ENCODE assay signal across 26 cellular contexts in genomic region chr15:78224024-78224413, GRCh38. TPM values are rescaled to one million over a fixed set of nuclear protein-coding genes. Genes with fewer than 3 reads are reported as not detected.
DNase-seq lines count a peak whose midpoint lies in the region; ATAC-seq and TF ChIP-seq lines count a peak whose summit lies in the region.
"Had no signal": no experiment of that assay in that cellular context is flagged by ENCODE, and none has a peak within 500 bp of the region (broad histone marks: within the 10 kb centered on the region; RNA-seq: fewer than 3 reads in every experiment).

No MANE protein-coding gene starts in this region.

- no peaks in the 10 kb centered on the region for H3K79me1 ChIP-seq in mesenchymal stem cell (replicated peaks; ENCODE audit: low read length, poor library complexity, severe bottlenecking)

- H3K14ac ChIP-seq in mesenchymal stem cell (ENCODE audit: low read length in 2 of 2): no peak overlapping the region

- WGBS in mesenchymal stem cell: 100% methylated on average over 2 of the region's 2 CpGs

- H3K4me1 ChIP-seq in left ventricle myocardium inferior (peaks cover 45% of the 10 kb centered on the region), mesenchymal stem cell (ENCODE audit: control insufficient read depth, insufficient read depth, low read depth, low read length) (no peaks in the 10 kb centered on the region)
- H3K4me1 ChIP-seq: BLaER1, Caco-2, upper lobe of right lung had no signal

- H2BK15ac ChIP-seq in mesenchymal stem cell (ENCODE audit: low read depth, poor library complexity, severe bottlenecking): no peak overlapping the region

- H3K4me3 ChIP-seq in left ventricle myocardium inferior (no peak overlapping the region), mesenchymal stem cell (ENCODE audit: insufficient read depth in 1 of 2, low read depth in 1 of 2, low read length in 2 of 2) (no peak overlapping the region)
- H3K4me3 ChIP-seq: BLaER1, gastrocnemius medialis, upper lobe of right lung had no signal

- no peak overlapping the region for H4K91ac ChIP-seq in mesenchymal stem cell (ENCODE audit: low read length)

- H3K36me3 Mint-ChIP-seq in central memory CD8-positive, alpha-beta T cell (ENCODE audit: insufficient read depth): no peaks in the 10 kb centered on the region

- H3K36me3 ChIP-seq in left ventricle myocardium inferior: peaks cover 2% of the 10 kb centered on the region
- H3K36me3 ChIP-seq in mesenchymal stem cell (ENCODE audit: control insufficient read depth in 1 of 2, insufficient read depth in 2 of 2, low read depth in 1 of 2, low read length in 2 of 2): no peaks in the 10 kb centered on the region
- H3K36me3 ChIP-seq: BLaER1, gastrocnemius medialis, upper lobe of right lung had no signal

- H3K27ac Mint-ChIP-seq in central memory CD8-positive, alpha-beta T cell (ENCODE audit: low read depth): peak overlapping the region; percentile 75
- H3K27ac Mint-ChIP-seq: H9 had no signal

- TF ChIP-seq CTCF in left ventricle myocardium inferior (IDR thresholded peaks at IDR 0.05; ENCODE audit: borderline replicate concordance): no peak

- H4K8ac ChIP-seq in mesenchymal stem cell (ENCODE audit: low read length): no peak overlapping the region

- H2AFZ ChIP-seq in mesenchymal stem cell (ENCODE audit: low read depth, low read length): no peak overlapping the region

- no peak overlapping the region for H3K4me2 ChIP-seq in mesenchymal stem cell (ENCODE audit: low read length, poor library complexity, severe bottlenecking)
- H3K4me2 ChIP-seq: BLaER1 had no signal

- H3K4me3 Mint-ChIP-seq in central memory CD8-positive, alpha-beta T cell: peak overlapping the region; percentile 3
- H3K4me3 Mint-ChIP-seq: H9 had no signal

- H3K23ac ChIP-seq in mesenchymal stem cell (ENCODE audit: low read length in 2 of 2): no peak overlapping the region

- no peak overlapping the region for H3K18ac ChIP-seq in mesenchymal stem cell (ENCODE audit: low read depth in 1 of 2, low read length in 2 of 2)

- no peak overlapping the region for H3K9ac ChIP-seq in mesenchymal stem cell (ENCODE audit: low read length)
- H3K9ac ChIP-seq: BLaER1 had no signal

- no peak overlapping the region for H3K4ac ChIP-seq in mesenchymal stem cell (ENCODE audit: low read depth in 1 of 2, low read length in 2 of 2)

- H3K27ac ChIP-seq in left ventricle myocardium inferior (replicated peaks) (peak overlapping the region; percentile 85), mesenchymal stem cell (ENCODE audit: low read length, poor library complexity, severe bottlenecking) (no peak overlapping the region)
- H3K27ac ChIP-seq: BLaER1, gastrocnemius medialis, RWPE1, upper lobe of right lung, VCaP had no signal

- no peak overlapping the region for H2BK120ac ChIP-seq in mesenchymal stem cell (ENCODE audit: low read depth, low read length)

- peaks cover 24% of the 10 kb centered on the region for H3K4me1 Mint-ChIP-seq in central memory CD8-positive, alpha-beta T cell

- DNase-seq in Right ventricle myocardium inferior (ENCODE audit: missing footprints) (no peak), cardiac septum (ENCODE audit: low spot score) (no peak), left ventricle myocardium inferior (no peak), mesenchymal stem cell (no peak)
- DNase-seq in central memory CD8-positive, alpha-beta T cell (ENCODE audit: low spot score in 2 of 2): no peak
- no peak for DNase-seq in stimulated activated CD4-positive, alpha-beta T cell treated with anti-CD3 and anti-CD28 coated beads, Interleukin-4, amount 100 ng/mL, for 4 hours
- DNase-seq: activated CD4-positive, alpha-beta T cell treated with anti-CD3 and anti-CD28 coated beads, Interleukin-2, amount 50 U/mL, for 1 hour; Caco-2; effector CD8-positive, alpha-beta T cell; gastrocnemius medialis; Karpas-422; mammary epithelial cell; MV-4-11; NCI-H1694; NCI-H2171; NCI-H526; upper lobe of right lung had no signal

- no peak overlapping the region for H2BK12ac ChIP-seq in mesenchymal stem cell (ENCODE audit: low read length in 2 of 2)

- H3K9me3 Mint-ChIP-seq in central memory CD8-positive, alpha-beta T cell: no peaks in the 10 kb centered on the region

- no peak overlapping the region for H2AK5ac ChIP-seq in mesenchymal stem cell (ENCODE audit: low read length, severe bottlenecking)

- intact Hi-C loops in Right ventricle myocardium inferior (cut with DNase I): no loop called here
- intact Hi-C loops in cardiac septum (cut with DNase I): no loop called here
- intact Hi-C loops in left ventricle myocardium inferior (cut with micrococcal nuclease): no loop called here

- H3K9me3 ChIP-seq in left ventricle myocardium inferior (replicated peaks) (peaks cover 13% of the 10 kb centered on the region), mesenchymal stem cell (ENCODE audit: control insufficient read depth, low read length) (no peaks in the 10 kb centered on the region)
- H3K9me3 ChIP-seq: BLaER1, gastrocnemius medialis, upper lobe of right lung had no signal

- peak; percentile 74 for ATAC-seq in Right ventricle myocardium inferior
- peak; percentile 62 for ATAC-seq in central memory CD8-positive, alpha-beta T cell (replicated peaks; ENCODE audit: extremely low read depth, poor library complexity, severe bottlenecking)
- ATAC-seq in HG03139 (IDR thresholded peaks at IDR 0.05; ENCODE audit: unreplicated experiment): no peak
- ATAC-seq in HG03439 (IDR thresholded peaks at IDR 0.05; ENCODE audit: unreplicated experiment): no peak
- ATAC-seq: gastrocnemius medialis, upper lobe of right lung had no signal

- H3K27me3 Mint-ChIP-seq in central memory CD8-positive, alpha-beta T cell: no peaks in the 10 kb centered on the region

- no peak overlapping the region for H2BK5ac ChIP-seq in mesenchymal stem cell (ENCODE audit: low read depth, low read length, poor library complexity, severe bottlenecking)

- H3K27me3 ChIP-seq in left ventricle myocardium inferior (ENCODE audit: low read depth) (no peaks in the 10 kb centered on the region), mesenchymal stem cell (ENCODE audit: control insufficient read depth in 1 of 2, insufficient read depth in 1 of 2, low read length in 2 of 2) (peaks cover 0 to 26% of the 10 kb centered on the region in 2 experiments)
- H3K27me3 ChIP-seq: BLaER1, gastrocnemius medialis, upper lobe of right lung had no signal

RNA-seq across cellular contexts. Expression of gene ACSBG1, which starts 10.3 kb away (rescaled TPM):
- total RNA-seq in Right ventricle myocardium inferior: 0.14 TPM
- total RNA-seq in cardiac septum: not detected
- 0.25 TPM for total RNA-seq in left ventricle myocardium inferior
- 0.03 TPM for polyA plus RNA-seq in mesenchymal stem cell (2013, experiment 1 of 2)
- not detected for polyA plus RNA-seq in mesenchymal stem cell (2013, experiment 2 of 2)
- total RNA-seq: Caco-2; chondrocyte; posterior vena cava; T-helper 2 cell treated with Interferon-gamma antibody and Interleukin-4, amounts not matched to agents 100 ng/mL and 5 ng/mL, for 36 hours; upper lobe of right lung had no signal
- polyA plus RNA-seq: mammary epithelial cell had no signal

RNA-seq across cellular contexts. Expression of gene DNAJA4, which starts 40.3 kb away (rescaled TPM):
- 125 TPM for total RNA-seq in Right ventricle myocardium inferior
- 150 TPM for total RNA-seq in cardiac septum
- total RNA-seq in left ventricle myocardium inferior: 115 TPM
- polyA plus RNA-seq in mesenchymal stem cell (2013, experiment 1 of 2): 0.12 TPM
- polyA plus RNA-seq in mesenchymal stem cell (2013, experiment 2 of 2): 0.05 TPM

Comparison
In these comparisons a context has a peak if more than half of its experiments do, and no peak if none do; other contexts are left out.
1. ATAC-seq: peak in Right ventricle myocardium inferior (single experiment) and central memory CD8-positive, alpha-beta T cell (single experiment); none in HG03139 (single experiment) and HG03439 (single experiment).